1 cellular context compared by ENCODE assay signal in the genomic region with DNA sequence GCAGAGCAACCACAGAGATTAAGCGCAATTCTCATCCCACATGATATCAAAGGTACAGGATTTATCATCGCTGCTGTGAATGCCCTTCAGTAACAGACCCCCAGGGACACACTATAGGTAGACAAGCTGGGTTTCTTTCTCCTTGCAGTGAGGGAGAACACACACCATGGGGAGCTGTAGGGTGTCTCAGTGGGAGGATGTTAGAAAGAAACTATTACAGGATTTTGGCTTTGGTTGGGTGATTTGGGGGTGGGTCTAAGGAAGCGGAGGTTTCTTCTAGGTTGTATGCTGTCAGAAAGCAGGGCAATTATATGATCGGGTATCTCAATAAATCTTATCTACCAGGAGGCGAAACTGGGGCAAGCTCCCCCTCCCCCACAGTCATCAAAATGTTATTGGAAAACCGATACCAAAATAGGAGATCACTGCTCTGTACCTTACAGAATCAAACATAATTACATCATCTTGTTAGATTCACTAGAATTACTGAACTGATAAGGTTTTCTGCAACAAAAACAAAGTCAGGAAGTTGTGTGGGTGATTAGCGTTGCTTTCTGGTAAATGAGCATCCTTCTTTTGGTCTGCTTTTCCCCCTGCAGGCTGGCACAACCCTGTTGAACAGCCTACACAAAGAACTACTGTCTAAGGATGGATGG.
TF ChIP-seq lines count a peak whose summit lies in the region.

No MANE protein-coding gene starts in this region.

TF ChIP-seq in SK-N-SH, 30 proteins besides CTCF, POLR2A, EP300 and RAD21 (continued from another document):
- TF ChIP-seq, protein P1, sequence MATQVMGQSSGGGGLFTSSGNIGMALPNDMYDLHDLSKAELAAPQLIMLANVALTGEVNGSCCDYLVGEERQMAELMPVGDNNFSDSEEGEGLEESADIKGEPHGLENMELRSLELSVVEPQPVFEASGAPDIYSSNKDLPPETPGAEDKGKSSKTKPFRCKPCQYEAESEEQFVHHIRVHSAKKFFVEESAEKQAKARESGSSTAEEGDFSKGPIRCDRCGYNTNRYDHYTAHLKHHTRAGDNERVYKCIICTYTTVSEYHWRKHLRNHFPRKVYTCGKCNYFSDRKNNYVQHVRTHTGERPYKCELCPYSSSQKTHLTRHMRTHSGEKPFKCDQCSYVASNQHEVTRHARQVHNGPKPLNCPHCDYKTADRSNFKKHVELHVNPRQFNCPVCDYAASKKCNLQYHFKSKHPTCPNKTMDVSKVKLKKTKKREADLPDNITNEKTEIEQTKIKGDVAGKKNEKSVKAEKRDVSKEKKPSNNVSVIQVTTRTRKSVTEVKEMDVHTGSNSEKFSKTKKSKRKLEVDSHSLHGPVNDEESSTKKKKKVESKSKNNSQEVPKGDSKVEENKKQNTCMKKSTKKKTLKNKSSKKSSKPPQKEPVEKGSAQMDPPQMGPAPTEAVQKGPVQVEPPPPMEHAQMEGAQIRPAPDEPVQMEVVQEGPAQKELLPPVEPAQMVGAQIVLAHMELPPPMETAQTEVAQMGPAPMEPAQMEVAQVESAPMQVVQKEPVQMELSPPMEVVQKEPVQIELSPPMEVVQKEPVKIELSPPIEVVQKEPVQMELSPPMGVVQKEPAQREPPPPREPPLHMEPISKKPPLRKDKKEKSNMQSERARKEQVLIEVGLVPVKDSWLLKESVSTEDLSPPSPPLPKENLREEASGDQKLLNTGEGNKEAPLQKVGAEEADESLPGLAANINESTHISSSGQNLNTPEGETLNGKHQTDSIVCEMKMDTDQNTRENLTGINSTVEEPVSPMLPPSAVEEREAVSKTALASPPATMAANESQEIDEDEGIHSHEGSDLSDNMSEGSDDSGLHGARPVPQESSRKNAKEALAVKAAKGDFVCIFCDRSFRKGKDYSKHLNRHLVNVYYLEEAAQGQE (IDR thresholded peaks at IDR 0.05; ENCODE audit: low read depth, low read length) = no peak
- no peak for TF ChIP-seq SIN3A (IDR thresholded peaks at IDR 0.05; ENCODE audit: borderline replicate concordance, low read depth, low read length)
- no peak for TF ChIP-seq SMC3 (IDR thresholded peaks at IDR 0.05; ENCODE audit: low read depth, low read length)
- no peak for TF ChIP-seq ELF1 (IDR thresholded peaks at IDR 0.05)
- TF ChIP-seq MXI1 (IDR thresholded peaks at IDR 0.05; ENCODE audit: low read depth, low read length) = no peak
- TF ChIP-seq CHD2 (IDR thresholded peaks at IDR 0.05; ENCODE audit: low read length, partially characterized antibody) = no peak
- no peak for TF ChIP-seq NRF1 (IDR thresholded peaks at IDR 0.05; ENCODE audit: low read depth, low read length)
- no peak for TF ChIP-seq GABPA (IDR thresholded peaks at IDR 0.05; ENCODE audit: low read depth)
- TF ChIP-seq, protein P2, sequence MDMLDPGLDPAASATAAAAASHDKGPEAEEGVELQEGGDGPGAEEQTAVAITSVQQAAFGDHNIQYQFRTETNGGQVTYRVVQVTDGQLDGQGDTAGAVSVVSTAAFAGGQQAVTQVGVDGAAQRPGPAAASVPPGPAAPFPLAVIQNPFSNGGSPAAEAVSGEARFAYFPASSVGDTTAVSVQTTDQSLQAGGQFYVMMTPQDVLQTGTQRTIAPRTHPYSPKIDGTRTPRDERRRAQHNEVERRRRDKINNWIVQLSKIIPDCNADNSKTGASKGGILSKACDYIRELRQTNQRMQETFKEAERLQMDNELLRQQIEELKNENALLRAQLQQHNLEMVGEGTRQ (IDR thresholded peaks at IDR 0.05; ENCODE audit: borderline replicate concordance, low read depth, low read length) = no peak
- TF ChIP-seq, protein P3, sequence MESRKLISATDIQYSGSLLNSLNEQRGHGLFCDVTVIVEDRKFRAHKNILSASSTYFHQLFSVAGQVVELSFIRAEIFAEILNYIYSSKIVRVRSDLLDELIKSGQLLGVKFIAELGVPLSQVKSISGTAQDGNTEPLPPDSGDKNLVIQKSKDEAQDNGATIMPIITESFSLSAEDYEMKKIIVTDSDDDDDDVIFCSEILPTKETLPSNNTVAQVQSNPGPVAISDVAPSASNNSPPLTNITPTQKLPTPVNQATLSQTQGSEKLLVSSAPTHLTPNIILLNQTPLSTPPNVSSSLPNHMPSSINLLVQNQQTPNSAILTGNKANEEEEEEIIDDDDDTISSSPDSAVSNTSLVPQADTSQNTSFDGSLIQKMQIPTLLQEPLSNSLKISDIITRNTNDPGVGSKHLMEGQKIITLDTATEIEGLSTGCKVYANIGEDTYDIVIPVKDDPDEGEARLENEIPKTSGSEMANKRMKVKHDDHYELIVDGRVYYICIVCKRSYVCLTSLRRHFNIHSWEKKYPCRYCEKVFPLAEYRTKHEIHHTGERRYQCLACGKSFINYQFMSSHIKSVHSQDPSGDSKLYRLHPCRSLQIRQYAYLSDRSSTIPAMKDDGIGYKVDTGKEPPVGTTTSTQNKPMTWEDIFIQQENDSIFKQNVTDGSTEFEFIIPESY (IDR thresholded peaks at IDR 0.05; ENCODE audit: borderline replicate concordance, low read depth) = no peak
